2 cellular contexts compared by ENCODE assay signal in the genomic region with DNA sequence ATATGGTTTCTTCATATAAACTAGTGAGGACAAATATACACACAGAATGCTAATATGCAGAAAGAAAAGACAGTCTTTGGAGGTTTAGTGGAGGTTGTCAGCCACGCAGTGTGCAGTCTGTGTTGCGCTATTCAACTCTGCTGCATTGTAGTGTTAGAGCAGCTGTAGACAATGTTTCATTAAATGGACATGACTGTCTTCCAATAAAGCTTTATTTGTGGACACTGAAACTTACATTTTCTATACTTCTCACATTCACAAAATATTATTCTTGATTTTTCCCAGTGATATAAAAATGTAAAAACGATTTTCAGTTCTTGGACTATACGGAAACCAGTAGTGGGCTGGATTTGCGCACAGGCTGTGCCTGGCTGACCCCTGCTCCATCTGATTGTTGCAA.
TF ChIP-seq lines count a peak whose summit lies in the region.

No MANE protein-coding gene starts in this region.

TF ChIP-seq in HCT116, 20 proteins besides CTCF, POLR2A, EP300 and RAD21:
- TF ChIP-seq EZH2phosphoT487 (IDR thresholded peaks at IDR 0.05; ENCODE audit: borderline replicate concordance) (no peak), SIN3A (IDR thresholded peaks at IDR 0.05; ENCODE audit: low read depth) (no peak), CBX3 (IDR thresholded peaks at IDR 0.05; ENCODE audit: low read depth) (no peak), SRF (IDR thresholded peaks at IDR 0.05; ENCODE audit: low read depth) (no peak), CEBPB (IDR thresholded peaks at IDR 0.05; ENCODE audit: low read depth) (no peak), JUND (IDR thresholded peaks at IDR 0.05) (no peak), ZFX (IDR thresholded peaks at IDR 0.05) (no peak), TCF7L2 (IDR thresholded peaks at IDR 0.05; ENCODE audit: borderline replicate concordance, extremely low read depth, insufficient read depth, insufficient read length) (no peak), ELF1 (IDR thresholded peaks at IDR 0.05; ENCODE audit: borderline replicate concordance, low read depth) (no peak), FOSL1 (IDR thresholded peaks at IDR 0.05; ENCODE audit: low read depth) (no peak), ZNF274 (IDR thresholded peaks at IDR 0.05; ENCODE audit: low read depth, low read length) (no peak), POLR2AphosphoS5 (IDR thresholded peaks at IDR 0.05; ENCODE audit: low read depth, low read length) (no peak), SP1 (IDR thresholded peaks at IDR 0.05; ENCODE audit: low read depth) (no peak), YY1 (IDR thresholded peaks at IDR 0.05; ENCODE audit: extremely low read depth, insufficient replicate concordance, low read depth, low read length) (no peak), EGR1 (IDR thresholded peaks at IDR 0.05; ENCODE audit: low read depth) (no peak), EZH2 (IDR thresholded peaks at IDR 0.05) (no peak)
- TF ChIP-seq, protein P1, sequence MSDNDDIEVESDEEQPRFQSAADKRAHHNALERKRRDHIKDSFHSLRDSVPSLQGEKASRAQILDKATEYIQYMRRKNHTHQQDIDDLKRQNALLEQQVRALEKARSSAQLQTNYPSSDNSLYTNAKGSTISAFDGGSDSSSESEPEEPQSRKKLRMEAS (IDR thresholded peaks at IDR 0.05) = no peak
- TF ChIP-seq, protein P2, sequence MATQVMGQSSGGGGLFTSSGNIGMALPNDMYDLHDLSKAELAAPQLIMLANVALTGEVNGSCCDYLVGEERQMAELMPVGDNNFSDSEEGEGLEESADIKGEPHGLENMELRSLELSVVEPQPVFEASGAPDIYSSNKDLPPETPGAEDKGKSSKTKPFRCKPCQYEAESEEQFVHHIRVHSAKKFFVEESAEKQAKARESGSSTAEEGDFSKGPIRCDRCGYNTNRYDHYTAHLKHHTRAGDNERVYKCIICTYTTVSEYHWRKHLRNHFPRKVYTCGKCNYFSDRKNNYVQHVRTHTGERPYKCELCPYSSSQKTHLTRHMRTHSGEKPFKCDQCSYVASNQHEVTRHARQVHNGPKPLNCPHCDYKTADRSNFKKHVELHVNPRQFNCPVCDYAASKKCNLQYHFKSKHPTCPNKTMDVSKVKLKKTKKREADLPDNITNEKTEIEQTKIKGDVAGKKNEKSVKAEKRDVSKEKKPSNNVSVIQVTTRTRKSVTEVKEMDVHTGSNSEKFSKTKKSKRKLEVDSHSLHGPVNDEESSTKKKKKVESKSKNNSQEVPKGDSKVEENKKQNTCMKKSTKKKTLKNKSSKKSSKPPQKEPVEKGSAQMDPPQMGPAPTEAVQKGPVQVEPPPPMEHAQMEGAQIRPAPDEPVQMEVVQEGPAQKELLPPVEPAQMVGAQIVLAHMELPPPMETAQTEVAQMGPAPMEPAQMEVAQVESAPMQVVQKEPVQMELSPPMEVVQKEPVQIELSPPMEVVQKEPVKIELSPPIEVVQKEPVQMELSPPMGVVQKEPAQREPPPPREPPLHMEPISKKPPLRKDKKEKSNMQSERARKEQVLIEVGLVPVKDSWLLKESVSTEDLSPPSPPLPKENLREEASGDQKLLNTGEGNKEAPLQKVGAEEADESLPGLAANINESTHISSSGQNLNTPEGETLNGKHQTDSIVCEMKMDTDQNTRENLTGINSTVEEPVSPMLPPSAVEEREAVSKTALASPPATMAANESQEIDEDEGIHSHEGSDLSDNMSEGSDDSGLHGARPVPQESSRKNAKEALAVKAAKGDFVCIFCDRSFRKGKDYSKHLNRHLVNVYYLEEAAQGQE (IDR thresholded peaks at IDR 0.05; ENCODE audit: low read depth) = no peak
- TF ChIP-seq, protein P3, sequence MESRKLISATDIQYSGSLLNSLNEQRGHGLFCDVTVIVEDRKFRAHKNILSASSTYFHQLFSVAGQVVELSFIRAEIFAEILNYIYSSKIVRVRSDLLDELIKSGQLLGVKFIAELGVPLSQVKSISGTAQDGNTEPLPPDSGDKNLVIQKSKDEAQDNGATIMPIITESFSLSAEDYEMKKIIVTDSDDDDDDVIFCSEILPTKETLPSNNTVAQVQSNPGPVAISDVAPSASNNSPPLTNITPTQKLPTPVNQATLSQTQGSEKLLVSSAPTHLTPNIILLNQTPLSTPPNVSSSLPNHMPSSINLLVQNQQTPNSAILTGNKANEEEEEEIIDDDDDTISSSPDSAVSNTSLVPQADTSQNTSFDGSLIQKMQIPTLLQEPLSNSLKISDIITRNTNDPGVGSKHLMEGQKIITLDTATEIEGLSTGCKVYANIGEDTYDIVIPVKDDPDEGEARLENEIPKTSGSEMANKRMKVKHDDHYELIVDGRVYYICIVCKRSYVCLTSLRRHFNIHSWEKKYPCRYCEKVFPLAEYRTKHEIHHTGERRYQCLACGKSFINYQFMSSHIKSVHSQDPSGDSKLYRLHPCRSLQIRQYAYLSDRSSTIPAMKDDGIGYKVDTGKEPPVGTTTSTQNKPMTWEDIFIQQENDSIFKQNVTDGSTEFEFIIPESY (IDR thresholded peaks at IDR 0.05; ENCODE audit: extremely low read depth, insufficient replicate concordance, low read length) = no peak
- TF ChIP-seq, protein P4, sequence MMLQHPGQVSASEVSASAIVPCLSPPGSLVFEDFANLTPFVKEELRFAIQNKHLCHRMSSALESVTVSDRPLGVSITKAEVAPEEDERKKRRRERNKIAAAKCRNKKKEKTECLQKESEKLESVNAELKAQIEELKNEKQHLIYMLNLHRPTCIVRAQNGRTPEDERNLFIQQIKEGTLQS (IDR thresholded peaks at IDR 0.05) = no peak

TF ChIP-seq in GM12878, 131 proteins besides CTCF, POLR2A, EP300 and RAD21:
- TF ChIP-seq HDGF (IDR thresholded peaks at IDR 0.05) (no peak), KLF5 (IDR thresholded peaks at IDR 0.05; ENCODE audit: partially characterized antibody) (no peak)
- TF ChIP-seq, protein P5, sequence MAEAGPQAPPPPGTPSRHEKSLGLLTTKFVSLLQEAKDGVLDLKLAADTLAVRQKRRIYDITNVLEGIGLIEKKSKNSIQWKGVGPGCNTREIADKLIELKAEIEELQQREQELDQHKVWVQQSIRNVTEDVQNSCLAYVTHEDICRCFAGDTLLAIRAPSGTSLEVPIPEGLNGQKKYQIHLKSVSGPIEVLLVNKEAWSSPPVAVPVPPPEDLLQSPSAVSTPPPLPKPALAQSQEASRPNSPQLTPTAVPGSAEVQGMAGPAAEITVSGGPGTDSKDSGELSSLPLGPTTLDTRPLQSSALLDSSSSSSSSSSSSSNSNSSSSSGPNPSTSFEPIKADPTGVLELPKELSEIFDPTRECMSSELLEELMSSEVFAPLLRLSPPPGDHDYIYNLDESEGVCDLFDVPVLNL (IDR thresholded peaks at IDR 0.05; ENCODE audit: low read depth, low read length) = no peak
